21 cellular contexts compared by ENCODE assay signal in genomic region chr1:3033795-3034100, GRCh38. TPM values are rescaled to one million over a fixed set of nuclear protein-coding genes. Genes with fewer than 3 reads are reported as not detected.
A peak's percentile ranks its signal among the peaks of the same experiment; 100 is the strongest.
DNase-seq lines count a peak whose midpoint lies in the region; ATAC-seq and TF ChIP-seq lines count a peak whose summit lies in the region.
"Had no signal": no experiment of that assay in that cellular context is flagged by ENCODE, and none has a peak within 500 bp of the region (broad histone marks: within the 10 kb centered on the region; RNA-seq: fewer than 3 reads in every experiment).

No MANE protein-coding gene starts in this region.

- H3K9me3 Mint-ChIP-seq in activated naive CD4-positive, alpha-beta T cell treated with anti-CD3 and anti-CD28 coated beads, Interleukin-2, amount 10 ng/mL, durations not matched to agents 7 days and 5 days, result no peaks in the 10 kb centered on the region
- no peaks in the 10 kb centered on the region for H3K9me3 Mint-ChIP-seq in activated naive CD4-positive, alpha-beta T cell treated with anti-CD3 and anti-CD28 coated beads, Interleukin-2, amount 50 U/mL, for 72 hours
- no peaks in the 10 kb centered on the region for H3K9me3 Mint-ChIP-seq in CD4-positive, alpha-beta memory T cell
- H3K9me3 Mint-ChIP-seq: GM23338 had no signal

- H3K4me3 ChIP-seq in CD4-positive, alpha-beta memory T cell (ENCODE audit: low read length in 2 of 2), result no peak overlapping the region
- no peak overlapping the region for H3K4me3 ChIP-seq in osteoblast (ENCODE audit: insufficient read depth, low read length)
- H3K4me3 ChIP-seq: GM23338, HAP-1, K562 had no signal

- H3K27ac Mint-ChIP-seq in activated naive CD4-positive, alpha-beta T cell treated with anti-CD3 and anti-CD28 coated beads, Interleukin-2, amount 10 ng/mL, durations not matched to agents 7 days and 5 days, result peak overlapping the region; percentile 78
- no peak overlapping the region for H3K27ac Mint-ChIP-seq in activated naive CD4-positive, alpha-beta T cell treated with anti-CD3 and anti-CD28 coated beads, Interleukin-2, amount 50 U/mL, for 72 hours
- peak overlapping the region in 6 of 7 donors; percentile 47 to 89 (median 74) for H3K27ac Mint-ChIP-seq in CD4-positive, alpha-beta memory T cell
- peak overlapping the region; percentile 24 for H3K27ac Mint-ChIP-seq in T-helper 17 cell
- H3K27ac Mint-ChIP-seq: GM23338 had no signal

- no peaks in the 10 kb centered on the region for H3K9me3 ChIP-seq in CD4-positive, alpha-beta memory T cell (ENCODE audit: control insufficient read depth in 1 of 2, low read length in 2 of 2)
- H3K9me3 ChIP-seq in T-helper 17 cell (ENCODE audit: control insufficient read depth, low read length, poor library complexity, severe bottlenecking), result no peaks in the 10 kb centered on the region
- no peaks in the 10 kb centered on the region for H3K9me3 ChIP-seq in osteoblast (ENCODE audit: low read depth, low read length)
- H3K9me3 ChIP-seq: HAP-1 had no signal

- H3K4me1 ChIP-seq in CD4-positive, alpha-beta memory T cell (ENCODE audit: insufficient read depth, low read length), result peaks cover 27% of the 10 kb centered on the region
- no peaks in the 10 kb centered on the region for H3K4me1 ChIP-seq in osteoblast (ENCODE audit: insufficient read depth, low read length)
- H3K4me1 ChIP-seq: HAP-1 had no signal

- no peak overlapping the region for H3K27ac ChIP-seq in CD4-positive, alpha-beta memory T cell (ENCODE audit: low read depth, low read length)
- no peak overlapping the region for H3K27ac ChIP-seq in osteoblast (ENCODE audit: low read depth, low read length)
- H3K27ac ChIP-seq: RWPE1 had no signal

- POLR2A ChIA-PET in CD4-positive, alpha-beta memory T cell (lab: Charles Lee; ENCODE audit: partially characterized antibody), result no interaction called here

- intact Hi-C loops in CD4-positive, alpha-beta memory T cell (cut with micrococcal nuclease), result no loop called here

- H3K4me3 Mint-ChIP-seq in activated naive CD4-positive, alpha-beta T cell treated with anti-CD3 and anti-CD28 coated beads, Interleukin-2, amount 10 ng/mL, durations not matched to agents 7 days and 5 days, result no peak overlapping the region
- H3K4me3 Mint-ChIP-seq in CD4-positive, alpha-beta memory T cell, result peak overlapping the region in 2 of 8 donors; percentile 38 to 62
- H3K4me3 Mint-ChIP-seq in T-helper 17 cell, result peak overlapping the region; percentile 59
- H3K4me3 Mint-ChIP-seq: GM23338 had no signal

- DNase-seq in activated naive CD4-positive, alpha-beta T cell treated with anti-CD3 and anti-CD28 coated beads, Interleukin-2, amount 10 ng/mL, durations not matched to agents 7 days and 5 days, result peak; percentile 15
- DNase-seq in activated naive CD4-positive, alpha-beta T cell treated with anti-CD3 and anti-CD28 coated beads, Interleukin-2, amount 50 U/mL, for 72 hours (ENCODE audit: low spot score in 2 of 2), result no peak
- no peak for DNase-seq in CD4-positive, alpha-beta memory T cell
- DNase-seq in T-helper 17 cell, result no peak
- peak; percentile 60 for DNase-seq in osteoblast (ENCODE audit: insufficient read length, low spot score, missing footprints)
- DNase-seq in UCSD-AML1 (lab: John Stamatoyannopoulos, UW; ENCODE audit: unreplicated experiment), result no peak
- DNase-seq: NCI-H1092 treated with DMSO at 0.1 percent for 48 hours, NCI-H1436 treated with DMSO at 0.1 percent for 48 hours, NCI-H1930, NCI-H226, NCI-H510A treated with DMSO at 0.1 percent for 48 hours, NCI-H748 treated with DMSO at 0.1 percent for 48 hours, SIG-M5 had no signal

- H3K4me2 ChIP-seq in osteoblast (ENCODE audit: insufficient read depth, low read length), result no peak overlapping the region
- H3K4me2 ChIP-seq: GM23338 had no signal

- ATAC-seq in activated naive CD4-positive, alpha-beta T cell treated with anti-CD3 and anti-CD28 coated beads, Interleukin-2, amount 50 U/mL, for 72 hours, result no peak
- ATAC-seq in T-helper 17 cell (no peak), GM18907 (IDR thresholded peaks at IDR 0.05; ENCODE audit: unreplicated experiment) (no peak), GM21717 (IDR thresholded peaks at IDR 0.05; ENCODE audit: unreplicated experiment) (no peak)
- ATAC-seq: GM23338, K562 had no signal

- peaks cover 1% of the 10 kb centered on the region for H3K36me3 Mint-ChIP-seq in activated naive CD4-positive, alpha-beta T cell treated with anti-CD3 and anti-CD28 coated beads, Interleukin-2, amount 10 ng/mL, durations not matched to agents 7 days and 5 days
- H3K36me3 Mint-ChIP-seq in activated naive CD4-positive, alpha-beta T cell treated with anti-CD3 and anti-CD28 coated beads, Interleukin-2, amount 50 U/mL, for 72 hours, result no peaks in the 10 kb centered on the region
- no peaks in the 10 kb centered on the region for H3K36me3 Mint-ChIP-seq in CD4-positive, alpha-beta memory T cell
- H3K36me3 Mint-ChIP-seq in T-helper 17 cell (ENCODE audit: low read depth), result no peaks in the 10 kb centered on the region

- H3K27me3 ChIP-seq in CD4-positive, alpha-beta memory T cell (ENCODE audit: insufficient read depth, low read length), result no peaks in the 10 kb centered on the region
- H3K27me3 ChIP-seq in osteoblast (ENCODE audit: insufficient read depth, low read length), result no peaks in the 10 kb centered on the region

- no peaks in the 10 kb centered on the region for H3K36me3 ChIP-seq in CD4-positive, alpha-beta memory T cell (ENCODE audit: insufficient read depth, low read length)
- H3K36me3 ChIP-seq in osteoblast (ENCODE audit: insufficient read depth, low read length), result no peaks in the 10 kb centered on the region
- H3K36me3 ChIP-seq: HAP-1 had no signal

- CTCF ChIA-PET in activated naive CD4-positive, alpha-beta T cell treated with anti-CD3 and anti-CD28 coated beads, Interleukin-2, amount 10 ng/mL, durations not matched to agents 7 days and 5 days (lab: Charles Lee), result no interaction called here
- CTCF ChIA-PET in CD4-positive, alpha-beta memory T cell (lab: Charles Lee; ENCODE audit: partially characterized antibody), result no interaction called here

- H2AFZ ChIP-seq in osteoblast (ENCODE audit: low read length), result no peak overlapping the region
- H2AFZ ChIP-seq: GM23338 had no signal

- no peaks in the 10 kb centered on the region for H3K79me2 ChIP-seq in osteoblast (ENCODE audit: insufficient read depth, low read length)

- TF ChIP-seq CTCF in osteoblast (IDR thresholded peaks at IDR 0.05; ENCODE audit: extremely low read depth, low read depth, low read length), result no peak

- no peaks in the 10 kb centered on the region for H4K20me1 ChIP-seq in osteoblast (ENCODE audit: insufficient read depth, low read length)

- H3K27me3 Mint-ChIP-seq in activated naive CD4-positive, alpha-beta T cell treated with anti-CD3 and anti-CD28 coated beads, Interleukin-2, amount 10 ng/mL, durations not matched to agents 7 days and 5 days, result peaks cover 18% of the 10 kb centered on the region
- no peaks in the 10 kb centered on the region for H3K27me3 Mint-ChIP-seq in CD4-positive, alpha-beta memory T cell
- H3K27me3 Mint-ChIP-seq in T-helper 17 cell, result no peaks in the 10 kb centered on the region

- H3K4me1 Mint-ChIP-seq in activated naive CD4-positive, alpha-beta T cell treated with anti-CD3 and anti-CD28 coated beads, Interleukin-2, amount 10 ng/mL, durations not matched to agents 7 days and 5 days, result peaks cover 41% of the 10 kb centered on the region
- H3K4me1 Mint-ChIP-seq in CD4-positive, alpha-beta memory T cell, result peaks cover 2 to 28% (median 19%) of the 10 kb centered on the region in 4 donors
- H3K4me1 Mint-ChIP-seq in T-helper 17 cell, result peaks cover 18% of the 10 kb centered on the region

RNA-seq across cellular contexts. Expression of gene ACTRT2, which starts 12.5 kb away (rescaled TPM):
- not detected for total RNA-seq in activated naive CD4-positive, alpha-beta T cell treated with anti-CD3 and anti-CD28 coated beads, Interleukin-2, amount 50 U/mL, for 72 hours
- total RNA-seq in CD4-positive, alpha-beta memory T cell, result not detected
- not detected for polyA plus RNA-seq in CD4-positive, alpha-beta memory T cell
- total RNA-seq in T-helper 17 cell, result not detected
- total RNA-seq in osteoblast, result not detected in 2 replicates
- total RNA-seq: A172, G401, GM23338, K562 had no signal
- polyA plus RNA-seq: GM23338, K562 had no signal

RNA-seq across cellular contexts. Expression of gene PRDM16, which starts 35.3 kb away (rescaled TPM):
- under 1 TPM in 1 of 2 donors, not detected in 1; 0.25 TPM for total RNA-seq in activated naive CD4-positive, alpha-beta T cell treated with anti-CD3 and anti-CD28 coated beads, Interleukin-2, amount 50 U/mL, for 72 hours
- total RNA-seq in CD4-positive, alpha-beta memory T cell, result not detected
- polyA plus RNA-seq in CD4-positive, alpha-beta memory T cell, result not detected
- total RNA-seq in T-helper 17 cell (not detected), osteoblast (6.5 and 8.3 TPM in 2 replicates)

Comparison
In these comparisons a context has a peak if more than half of its experiments do, and no peak if none do; other contexts are left out.
1. DNase-seq: peak in activated naive CD4-positive, alpha-beta T cell treated with anti-CD3 and anti-CD28 coated beads, Interleukin-2, amount 10 ng/mL, durations not matched to agents 7 days and 5 days (single experiment) and osteoblast (single experiment); none in activated naive CD4-positive, alpha-beta T cell treated with anti-CD3 and anti-CD28 coated beads, Interleukin-2, amount 50 U/mL, for 72 hours (0 of 2), CD4-positive, alpha-beta memory T cell (0 of 5), T-helper 17 cell (0 of 3) and UCSD-AML1 (single experiment).
2. H3K27ac Mint-ChIP-seq: peak in activated naive CD4-positive, alpha-beta T cell treated with anti-CD3 and anti-CD28 coated beads, Interleukin-2, amount 10 ng/mL, durations not matched to agents 7 days and 5 days (single experiment), CD4-positive, alpha-beta memory T cell (6 of 7) and T-helper 17 cell (single experiment); none in activated naive CD4-positive, alpha-beta T cell treated with anti-CD3 and anti-CD28 coated beads, Interleukin-2, amount 50 U/mL, for 72 hours (0 of 2).